ENCODE assay signal across 1 cellular context in the genomic region with DNA sequence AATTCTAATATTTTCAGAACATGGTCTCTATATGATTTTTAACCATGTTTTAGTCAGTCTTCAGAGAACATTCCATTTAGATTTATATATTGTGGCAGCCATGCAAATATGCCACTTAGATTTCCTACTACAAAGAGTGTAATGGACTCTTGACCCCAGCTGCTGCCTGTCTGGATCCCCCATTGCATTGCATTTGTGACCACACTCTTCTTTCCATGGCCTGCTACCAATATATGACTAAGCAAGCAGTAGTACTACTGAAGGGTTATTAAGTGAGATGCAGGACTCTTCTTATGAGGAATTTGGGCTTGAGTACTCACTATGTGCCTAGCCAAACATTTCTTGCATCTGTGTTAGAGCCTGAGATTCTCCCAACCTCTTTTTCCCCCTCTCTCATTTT.
TF ChIP-seq lines count a peak whose summit lies in the region.

No MANE protein-coding gene starts in this region.

TF ChIP-seq in GM23338, 12 proteins besides CTCF, POLR2A, EP300 and RAD21 (continued from another document):
- no peak for TF ChIP-seq NANOG (IDR thresholded peaks at IDR 0.05; ENCODE audit: borderline replicate concordance)
- no peak for TF ChIP-seq JUNB (IDR thresholded peaks at IDR 0.05; ENCODE audit: unreplicated experiment)
